20 cellular contexts compared by ENCODE assay signal in genomic region chr9:114476891-114477469, GRCh38.
"Had no signal": no experiment of that assay in that cellular context is flagged by ENCODE, and none has a peak within 500 bp of the region (broad histone marks: within the 10 kb centered on the region; RNA-seq: fewer than 3 reads in every experiment).

No MANE protein-coding gene starts in this region.

- H3K27ac ChIP-seq: esophagus squamous epithelium, gastroesophageal sphincter, neutrophil, right atrium auricular region, sigmoid colon, skin epidermis, tibial nerve, upper lobe of right lung, vagina had no signal

- H3K4me1 ChIP-seq: gastroesophageal sphincter, right atrium auricular region, sigmoid colon, tibial nerve, upper lobe of right lung, vagina had no signal

- H3K9me3 Mint-ChIP-seq: effector memory CD8-positive, alpha-beta T cell; immature natural killer cell; naive thymus-derived CD4-positive, alpha-beta T cell; nephron progenitor cell had no signal

- H3K27me3 ChIP-seq: esophagus squamous epithelium, gastroesophageal sphincter, right atrium auricular region, sigmoid colon, tibial nerve, upper lobe of right lung, vagina had no signal

- H3K36me3 ChIP-seq: neutrophil, right atrium auricular region, tibial nerve, upper lobe of right lung had no signal

- H3K27ac Mint-ChIP-seq: nephron progenitor cell had no signal

- H3K9me3 ChIP-seq: esophagus squamous epithelium, gastroesophageal sphincter, neutrophil, right atrium auricular region, sigmoid colon, tibial nerve, upper lobe of right lung, vagina had no signal

- DNase-seq: cortex of kidney; effector memory CD8-positive, alpha-beta T cell; esophagus squamous epithelium; foreskin fibroblast; glutamatergic neuron; immature natural killer cell; kidney; left colon; naive thymus-derived CD4-positive, alpha-beta T cell; nephron progenitor cell; sigmoid colon; stimulated activated CD4-positive, alpha-beta T cell treated with anti-CD3 and anti-CD28 coated beads, Interleukin-12 subunit alpha, Interleukin-12 subunit beta, amount 100 ng/mL, for 4 hours; stimulated activated naive CD8-positive, alpha-beta T cell treated with anti-CD3 and anti-CD28 coated beads, Interleukin-15, Interleukin-2, amounts not matched to agents 100 U/mL and 50 U/mL, for 24 hours; upper lobe of right lung had no signal

- H3K4me3 ChIP-seq: esophagus squamous epithelium, gastroesophageal sphincter, right atrium auricular region, sigmoid colon, skin epidermis, tibial nerve, upper lobe of right lung, vagina had no signal

- H3K4me3 Mint-ChIP-seq: immature natural killer cell; naive thymus-derived CD4-positive, alpha-beta T cell; nephron progenitor cell had no signal

- ATAC-seq: effector memory CD8-positive, alpha-beta T cell; gastroesophageal sphincter; left colon; naive thymus-derived CD4-positive, alpha-beta T cell; stimulated activated naive CD8-positive, alpha-beta T cell treated with anti-CD3 and anti-CD28 coated beads, Interleukin-15, Interleukin-2, amounts not matched to agents 100 U/mL and 50 U/mL, for 24 hours; upper lobe of right lung had no signal
